ENCODE assay signal across 14 cellular contexts in genomic region chr11:132111781-132112380, GRCh38.
DNase-seq lines count a peak whose midpoint lies in the region; ATAC-seq and TF ChIP-seq lines count a peak whose summit lies in the region.
"Had no signal": no experiment of that assay in that cellular context is flagged by ENCODE, and none has a peak within 500 bp of the region (broad histone marks: within the 10 kb centered on the region; RNA-seq: fewer than 3 reads in every experiment).

No MANE protein-coding gene starts in this region.

- TF ChIP-seq CTCF in RWPE1 (conservative IDR thresholded peaks at IDR 0.05; ENCODE audit: low read depth): no peak

- POLR2A ChIA-PET in RWPE1 (lab: Yijun Ruan, JAX; ENCODE audit: low non-redundant PET): no interaction called here

- DNase-seq in AG08395 (ENCODE audit: low spot score) (peak; percentile 92), RWPE1 (ENCODE audit: low spot score) (peak; percentile 26), fibroblast of gingiva (ENCODE audit: low read depth) (peak; percentile 95), myocyte (ENCODE audit: low read depth) (peak; percentile 48), mucosa of gallbladder (ENCODE audit: low spot score) (no peak), midbrain (lab: John Stamatoyannopoulos, UW) (no peak), middle frontal gyrus (ENCODE audit: extremely low spot score, low spot score) (no peak)
- DNase-seq: activated B cell treated with CpG ODN at 0.5 μM for 24 hours; activated naive CD4-positive, alpha-beta T cell treated with anti-CD3 and anti-CD28 coated beads for 36 hours; NCI-H1930; small intestine had no signal

- H3K27ac ChIP-seq in RWPE1: no peak overlapping the region
- H3K27ac ChIP-seq: HL-60 had no signal

- ATAC-seq in GM21360 (IDR thresholded peaks at IDR 0.05; ENCODE audit: unreplicated experiment): no peak
- ATAC-seq: Panc1 had no signal

- CTCF ChIA-PET in RWPE1 (lab: Yijun Ruan, JAX): no interaction called here

Comparison
In these comparisons a context has a peak if more than half of its experiments do, and no peak if none do; other contexts are left out.
1. DNase-seq: peak in AG08395 (single experiment), RWPE1 (single experiment), fibroblast of gingiva (single experiment) and myocyte (single experiment); none in mucosa of gallbladder (single experiment), midbrain (single experiment) and middle frontal gyrus (single experiment).